ENCODE assay signal across 8 cellular contexts in genomic region chrX:107675823-107676555, GRCh38. TPM values are rescaled to one million over a fixed set of nuclear protein-coding genes. Genes with fewer than 3 reads are reported as not detected.
DNase-seq lines count a peak whose midpoint lies in the region; ATAC-seq, FAIRE-seq and TF ChIP-seq lines count a peak whose summit lies in the region.

No MANE protein-coding gene starts in this region.

- DNase-seq in GM03348 (ENCODE audit: low spot score) (peak; percentile 13), NCI-H345 treated with DMSO at 0.1 percent for 48 hours (lab: John Stamatoyannopoulos, UW; ENCODE audit: unreplicated experiment) (peak; percentile 13), astrocyte of the cerebellum (ENCODE audit: low read depth) (no peak), HepG2 (ENCODE audit: low spot score) (no peak), tibial artery (peak; percentile 64 to 81), D341Med (ENCODE audit: low spot score) (no peak), SW480 (ENCODE audit: low spot score) (no peak), NCI-H2196 treated with DMSO at 0.1 percent for 48 hours (lab: John Stamatoyannopoulos, UW; ENCODE audit: unreplicated experiment) (no peak)

- no peaks in the 10 kb centered on the region for H3K4me1 ChIP-seq in HepG2 (ENCODE audit: insufficient read depth, low read length)
- H3K4me1 ChIP-seq in tibial artery = peaks cover 0 to 67% (median 13%) of the 10 kb centered on the region in 4 donors

- H2AFZ ChIP-seq in HepG2 (ENCODE audit: low read length) = no peak overlapping the region

- no peak overlapping the region for H3K27ac ChIP-seq in HepG2 (ENCODE audit: extremely low read length, insufficient read depth, low read length)
- peak overlapping the region; percentile 94 to 96 for H3K27ac ChIP-seq in tibial artery

- TF ChIP-seq CTCF in astrocyte of the cerebellum (IDR thresholded peaks at IDR 0.05; ENCODE audit: low read depth, low read length, missing control alignments) (no peak), HepG2 (CRISPR knock-in tag; IDR thresholded peaks at IDR 0.05) (no peak), tibial artery (IDR thresholded peaks at IDR 0.05) (no peak)

- no TSS peak for BruUV-seq in HepG2 (replicated peaks; lab: Mats Ljungman, UMichigan)

- no peaks in the 10 kb centered on the region for H4K20me1 ChIP-seq in HepG2 (ENCODE audit: insufficient read depth, low read length)

- ATAC-seq in HepG2 = no peak

- TF ChIP-seq EP300 in HepG2 (IDR thresholded peaks at IDR 0.05; ENCODE audit: low read depth in 2 of 2, low read length in 2 of 2) (no peak), HepG2 (CRISPR knock-in tag; IDR thresholded peaks at IDR 0.05; ENCODE audit: borderline replicate concordance) (no peak)

- no peaks in the 10 kb centered on the region for H3K79me2 ChIP-seq in HepG2 (ENCODE audit: insufficient read depth, low read length)

- WGBS in HepG2 (ENCODE audit: low lambda C conversion rate) = 5% methylated on average over 7 of the region's 9 CpGs

- in situ Hi-C loops in astrocyte of the cerebellum (cut with HindIII; ENCODE audit: low sequenced_read_pairs) (no loop called here), HepG2 (cut with HindIII; ENCODE audit: extremely low pct_ligation_motif_present, low pct_unique_long_range_greater_than_20kb) (no loop called here)

- no peak overlapping the region for H3K9ac ChIP-seq in HepG2 (ENCODE audit: insufficient read depth, low read depth, low read length)

- TF ChIP-seq RAD21 in HepG2 (CRISPR knock-in tag; IDR thresholded peaks at IDR 0.05) = no peak

- TF ChIP-seq POLR2A in HepG2 (IDR thresholded peaks at IDR 0.05; ENCODE audit: insufficient read depth in 1 of 2, low read depth in 2 of 2, low read length in 2 of 2) = no peak

- intact Hi-C loops in HepG2 (cut with micrococcal nuclease; ENCODE audit: unreplicated experiment) = no loop called here
- intact Hi-C loops in tibial artery (cut with DNase I; ENCODE audit: low total_unique reads) = loop anchor here (5.0 kb wide), 1 partner anchor 36 kb away; no protein-coding TSS in a partner anchor

- peaks cover 0 to 3% of the 10 kb centered on the region in 2 experiments; a peak in 2 of 5 replicates for H3K27me3 ChIP-seq in HepG2 (ENCODE audit: control insufficient read depth in 1 of 2, insufficient read depth in 2 of 2, low read length in 2 of 2)
- no peaks in the 10 kb centered on the region for H3K27me3 ChIP-seq in tibial artery

- H3K36me3 ChIP-seq in HepG2 (replicated peaks in 1 of 2; ENCODE audit: control insufficient read depth in 1 of 2, insufficient read depth in 2 of 2, low read length in 2 of 2) (no peaks in the 10 kb centered on the region), tibial artery (no peaks in the 10 kb centered on the region)

- CTCF ChIA-PET in HepG2 (lab: Yijun Ruan, JAX; ENCODE audit: low intra/inter-chr PET ratio, low total read pairs) = no interaction called here

- no peak overlapping the region for H3K4me2 ChIP-seq in HepG2 (ENCODE audit: low read depth, low read length)

- H3K4me3 ChIP-seq in astrocyte of the cerebellum (ENCODE audit: low read depth, low read length) (peak overlapping the region; percentile 56), HepG2 (replicated peaks in 1 of 3; ENCODE audit: insufficient read depth in 1 of 3, low read depth in 2 of 3, low read length in 3 of 3) (no peak overlapping the region), tibial artery (peak overlapping the region; percentile 69 to 70)

- no peak for FAIRE-seq in HepG2 (lab: Jason Lieb, UNC)

- POLR2A ChIA-PET in HepG2 (lab: Yijun Ruan, JAX) = no interaction called here

- no peaks in the 10 kb centered on the region for H3K9me3 ChIP-seq in HepG2 (ENCODE audit: low read length)
- no peaks in the 10 kb centered on the region for H3K9me3 ChIP-seq in tibial artery

TF ChIP-seq in HepG2, 621 proteins besides CTCF, POLR2A, EP300 and RAD21:
- TF ChIP-seq ZFYVE20 (CRISPR knock-in tag; IDR thresholded peaks at IDR 0.05; ENCODE audit: borderline replicate concordance, low read depth) (no peak), CEBPB (IDR thresholded peaks at IDR 0.05; ENCODE audit: borderline replicate concordance, low read depth, low read length) (peak; percentile 47; the same call in 1 of the 2 replicates)

RNA-seq across cellular contexts. Expression of gene PRPS1, which starts 47.7 kb away (rescaled TPM):
- total RNA-seq in HepG2 (2016; rRNA removed; fragmentation: Illumina TruSeq; extraction: Trizol) = 54.4 and 80.5 TPM in 2 replicates
- total RNA-seq in HepG2 (2016; cell fraction: cytosol; rRNA removed; fragmentation: Illumina TruSeq; extraction: Trizol; ENCODE audit: low read depth) = 9.9 and 13.0 TPM in 2 replicates
- total RNA-seq in HepG2 (2016; cell fraction: insoluble cytoplasmic fraction; rRNA removed; fragmentation: Illumina TruSeq; extraction: Trizol) = 52.3 and 82.1 TPM in 2 replicates
- 25.7 and 27.0 TPM in 2 replicates for total RNA-seq in HepG2 (2016; cell fraction: membrane; rRNA removed; fragmentation: Illumina TruSeq; extraction: Trizol)
- total RNA-seq in HepG2 (2016; cell fraction: nucleus; rRNA removed; fragmentation: Illumina TruSeq; extraction: Trizol) = 22.0 and 23.9 TPM in 2 replicates
- polyA plus RNA-seq in HepG2 (2011; rRNA removed) = 26.0 and 33.7 TPM in 2 replicates
- 23.3 and 28.8 TPM in 2 replicates for polyA plus RNA-seq in HepG2 (2011; cell fraction: cytosol; rRNA removed)
- polyA plus RNA-seq in HepG2 (2011; cell fraction: nucleus; rRNA removed) = 7.3 and 8.4 TPM in 2 replicates
- 25.1 and 35.9 TPM in 2 replicates for polyA plus RNA-seq in HepG2 (2012)
- 11.3 and 12.7 TPM in 2 replicates for polyA plus RNA-seq in HepG2 (2016; cell fraction: cytosol; fragmentation: Illumina TruSeq; extraction: Trizol; ENCODE audit: low read depth)
- 89.6 and 95.5 TPM in 2 replicates for polyA plus RNA-seq in HepG2 (2016; cell fraction: insoluble cytoplasmic fraction; fragmentation: Illumina TruSeq; extraction: Trizol; ENCODE audit: low read depth)
- 18.7 and 19.3 TPM in 2 replicates for polyA plus RNA-seq in HepG2 (2016; cell fraction: membrane; fragmentation: Illumina TruSeq; extraction: Trizol; ENCODE audit: low read depth)
- 29.5 and 31.8 TPM in 2 replicates for polyA plus RNA-seq in HepG2 (2016; cell fraction: nucleus; fragmentation: Illumina TruSeq; extraction: Trizol; ENCODE audit: insufficient read depth, low read depth)
- 34.8 and 117 TPM in 2 replicates for polyA minus RNA-seq in HepG2 (2011; rRNA and poly(A)+ RNA removed; ENCODE audit: low replicate concordance)
- 20.4 and 21.6 TPM in 2 replicates for polyA minus RNA-seq in HepG2 (2011; cell fraction: cytosol; rRNA and poly(A)+ RNA removed)
- 13.6 and 17.8 TPM in 2 replicates for polyA minus RNA-seq in HepG2 (2011; cell fraction: nucleus; rRNA and poly(A)+ RNA removed)

Comparison
In these comparisons a context has a peak if more than half of its experiments do, and no peak if none do; other contexts are left out.
1. DNase-seq: peak in GM03348 (single experiment), NCI-H345 treated with DMSO at 0.1 percent for 48 hours (single experiment) and tibial artery (2 of 2); none in astrocyte of the cerebellum (single experiment), HepG2 (single experiment), D341Med (single experiment), SW480 (single experiment) and NCI-H2196 treated with DMSO at 0.1 percent for 48 hours (single experiment).
2. H3K4me3 ChIP-seq: peak in astrocyte of the cerebellum (single experiment) and tibial artery (2 of 2); none in HepG2 (0 of 3).